In the genomic region with DNA sequence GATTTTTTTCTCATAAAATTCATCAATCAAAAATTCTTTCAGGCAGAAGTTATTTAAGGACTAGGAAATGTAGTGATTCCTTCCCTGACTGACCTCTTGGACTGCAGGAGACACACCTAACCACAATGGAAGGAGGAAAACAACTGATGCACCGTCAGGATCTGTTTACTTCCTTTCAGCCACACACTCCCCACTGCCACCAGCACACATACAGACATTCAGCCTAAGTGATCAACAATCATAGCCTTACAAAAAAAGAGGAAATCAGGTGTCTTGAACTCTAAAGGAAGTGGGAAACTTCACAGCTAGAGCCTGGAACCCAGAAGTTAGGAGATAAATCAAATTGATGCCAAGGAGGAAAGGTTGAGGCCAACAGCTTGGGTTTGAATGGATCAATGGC, we compare ENCODE assay signal across 20 cellular contexts.
DNase-seq lines count a peak whose midpoint lies in the region; ATAC-seq and TF ChIP-seq lines count a peak whose summit lies in the region.
"Had no signal": no experiment of that assay in that cellular context is flagged by ENCODE, and none has a peak within 500 bp of the region (broad histone marks: within the 10 kb centered on the region; RNA-seq: fewer than 3 reads in every experiment).

No MANE protein-coding gene starts in this region.

- TF ChIP-seq CTCF in DND-41 (IDR thresholded peaks at IDR 0.05; ENCODE audit: borderline replicate concordance, extremely low read depth, low read length, poor library complexity, severe bottlenecking) (no peak), mucosa of descending colon (IDR thresholded peaks at IDR 0.05) (no peak)

- H3K36me3 ChIP-seq in DND-41 (ENCODE audit: insufficient read depth, low read length) (no peaks in the 10 kb centered on the region), mucosa of descending colon (ENCODE audit: low read depth) (no peaks in the 10 kb centered on the region)
- H3K36me3 ChIP-seq: cardiac muscle cell, upper lobe of right lung had no signal

- H3K9me3 ChIP-seq in DND-41 (ENCODE audit: insufficient read depth, low read length, severe bottlenecking) (no peaks in the 10 kb centered on the region), mucosa of descending colon (no peaks in the 10 kb centered on the region)
- H3K9me3 ChIP-seq: Caco-2, upper lobe of right lung had no signal

- peaks cover 10% of the 10 kb centered on the region for H3K4me1 Mint-ChIP-seq in activated CD4-positive, alpha-beta memory T cell treated with anti-CD3 and anti-CD28 coated beads, Interleukin-2, amount 10 ng/mL, durations not matched to agents 7 days and 5 days

- no peak overlapping the region for H3K9ac ChIP-seq in DND-41 (ENCODE audit: low read depth, low read length)

- no peak overlapping the region for H3K4me2 ChIP-seq in DND-41 (ENCODE audit: insufficient read depth, low read length)

- H3K27me3 Mint-ChIP-seq in activated CD4-positive, alpha-beta memory T cell treated with anti-CD3 and anti-CD28 coated beads, Interleukin-2, amount 10 ng/mL, durations not matched to agents 7 days and 5 days = no peaks in the 10 kb centered on the region
- H3K27me3 Mint-ChIP-seq: IgD-negative memory B cell had no signal

- H3K36me3 Mint-ChIP-seq in activated CD4-positive, alpha-beta memory T cell treated with anti-CD3 and anti-CD28 coated beads, Interleukin-2, amount 10 ng/mL, durations not matched to agents 7 days and 5 days (ENCODE audit: low read depth) = no peaks in the 10 kb centered on the region
- H3K36me3 Mint-ChIP-seq: IgD-negative memory B cell had no signal

- CTCF ChIA-PET in activated CD4-positive, alpha-beta memory T cell treated with anti-CD3 and anti-CD28 coated beads, Interleukin-2, amount 10 ng/mL, durations not matched to agents 7 days and 5 days (lab: Charles Lee) = no interaction called here

- peak overlapping the region; percentile 27; the same call in 1 of the 2 replicates for H3K27ac ChIP-seq in DND-41 (ENCODE audit: low read length)
- H3K27ac ChIP-seq: cardiac muscle cell, upper lobe of right lung had no signal

- peak overlapping the region; percentile 29 for H3K27ac Mint-ChIP-seq in activated CD4-positive, alpha-beta memory T cell treated with anti-CD3 and anti-CD28 coated beads, Interleukin-2, amount 10 ng/mL, durations not matched to agents 7 days and 5 days

- peaks cover 2% of the 10 kb centered on the region for H3K9me3 Mint-ChIP-seq in activated CD4-positive, alpha-beta memory T cell treated with anti-CD3 and anti-CD28 coated beads, Interleukin-2, amount 10 ng/mL, durations not matched to agents 7 days and 5 days
- H3K9me3 Mint-ChIP-seq: IgD-negative memory B cell had no signal

- no peaks in the 10 kb centered on the region for H3K27me3 ChIP-seq in DND-41 (ENCODE audit: insufficient read depth, low read length, poor library complexity)
- H3K27me3 ChIP-seq: cardiac muscle cell, upper lobe of right lung had no signal

- peak overlapping the region; percentile 34; the same call in 1 of the 2 replicates for H2AFZ ChIP-seq in DND-41 (ENCODE audit: low read depth, low read length)

- no peak overlapping the region for H3K4me3 Mint-ChIP-seq in activated CD4-positive, alpha-beta memory T cell treated with anti-CD3 and anti-CD28 coated beads, Interleukin-2, amount 10 ng/mL, durations not matched to agents 7 days and 5 days
- H3K4me3 Mint-ChIP-seq: IgD-negative memory B cell had no signal

- H4K20me1 ChIP-seq in DND-41 (ENCODE audit: insufficient read depth, low read length) = no peaks in the 10 kb centered on the region

- POLR2A ChIA-PET in activated CD4-positive, alpha-beta memory T cell treated with anti-CD3 and anti-CD28 coated beads, Interleukin-2, amount 10 ng/mL, durations not matched to agents 7 days and 5 days (lab: Charles Lee) = no interaction called here

- peak; percentile 48 for DNase-seq in CD1c-positive myeloid dendritic cell (ENCODE audit: extremely low spot score)
- DNase-seq in DND-41 = no peak
- DNase-seq in activated CD4-positive, alpha-beta memory T cell treated with anti-CD3 and anti-CD28 coated beads, Interleukin-2, amount 10 ng/mL, durations not matched to agents 7 days and 5 days = no peak
- DNase-seq in mucosa of descending colon = peak in 1 of 3 donors; percentile 51
- DNase-seq in ureter (ENCODE audit: low spot score) = no peak
- no peak for DNase-seq in AG20443 (ENCODE audit: low spot score)
- no peak for DNase-seq in HuH-7 (ENCODE audit: low spot score)
- DNase-seq: activated T-cell treated with anti-CD3 and anti-CD28 coated beads, Interleukin-2, amount 50 U/mL, for 48 hours; amygdala; Caco-2; dermis blood vessel endothelial cell; NCI-H1417 treated with DMSO at 0.1 percent for 48 hours; NCI-H2171; NCI-H526 treated with DMSO at 0.1 percent for 48 hours; SW 1271; upper lobe of right lung had no signal

- ATAC-seq in DND-41 (ENCODE audit: insufficient read depth, low read depth) (peak; percentile 48; the same call in 2 of the 3 replicates), mucosa of descending colon (peak; percentile 89), HG02840 (IDR thresholded peaks at IDR 0.05; ENCODE audit: low FRiP score, unreplicated experiment) (no peak)
- ATAC-seq: Right ventricle myocardium inferior had no signal

- no peak overlapping the region for H3K4me3 ChIP-seq in DND-41 (ENCODE audit: low read depth in 1 of 2, low read length in 2 of 2)
- no peak overlapping the region for H3K4me3 ChIP-seq in mucosa of descending colon
- H3K4me3 ChIP-seq: cardiac muscle cell, upper lobe of right lung had no signal

- H3K4me1 ChIP-seq in DND-41 (ENCODE audit: insufficient read depth, low read length) (peaks cover 18% of the 10 kb centered on the region), mucosa of descending colon (ENCODE audit: low read depth) (peaks cover 8% of the 10 kb centered on the region)

- intact Hi-C loops in mucosa of descending colon (cut with DNase I, micrococcal nuclease) = loop anchor here in 1 of 2 donors (10.0 kb wide), 1 partner anchor 214 kb away; the partner anchor contains the start of gene ACVR2A

- no peaks in the 10 kb centered on the region for H3K79me2 ChIP-seq in DND-41 (ENCODE audit: insufficient read depth, low read length)
